22 cellular contexts compared by ENCODE assay signal in the genomic region with DNA sequence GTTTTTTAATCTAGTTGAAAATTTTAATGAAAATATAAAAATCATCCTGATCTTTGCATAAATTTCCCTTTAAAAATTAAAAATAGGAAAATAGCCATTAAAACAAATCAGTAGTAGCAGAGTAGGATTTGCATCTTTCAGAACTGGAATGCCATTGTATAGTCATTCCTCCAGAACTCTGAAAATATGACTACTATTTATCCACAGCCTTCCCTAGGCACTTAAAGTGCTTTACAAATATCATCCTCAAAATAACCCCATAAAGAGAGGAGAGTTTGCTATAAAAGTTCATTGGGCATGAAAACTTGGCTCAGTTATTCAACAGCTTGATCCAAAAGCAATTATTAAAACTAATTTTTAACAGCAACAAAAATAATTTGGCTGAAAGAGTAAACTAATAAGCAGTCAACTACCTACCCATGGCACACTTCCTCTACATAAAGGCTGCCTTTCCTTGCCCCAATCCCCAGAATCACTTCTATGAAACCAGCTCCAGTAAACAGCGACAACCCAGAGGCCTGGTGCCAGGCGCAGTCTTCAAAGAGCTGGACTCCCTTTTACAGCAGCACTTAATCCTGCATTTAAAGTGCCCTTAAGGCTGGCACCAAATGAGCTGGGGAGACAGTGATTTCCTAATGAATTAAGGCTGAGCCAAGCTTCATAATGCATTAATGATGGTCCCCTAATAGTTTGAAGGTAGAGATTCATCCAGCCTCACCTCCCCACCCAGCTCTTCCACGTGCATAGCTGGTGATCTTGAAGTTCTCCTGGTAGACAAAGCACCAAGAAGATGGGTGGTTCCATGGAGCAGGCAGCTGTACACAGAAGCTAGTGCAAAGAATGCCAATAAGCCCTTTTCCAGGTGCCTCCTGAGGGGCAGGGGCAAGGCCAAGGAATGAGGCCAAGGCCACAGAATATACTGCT. TPM values are rescaled to one million over a fixed set of nuclear protein-coding genes. Genes with fewer than 3 reads are reported as not detected.
DNase-seq lines count a peak whose midpoint lies in the region; ATAC-seq and TF ChIP-seq lines count a peak whose summit lies in the region.
"Had no signal": no experiment of that assay in that cellular context is flagged by ENCODE, and none has a peak within 500 bp of the region (broad histone marks: within the 10 kb centered on the region; RNA-seq: fewer than 3 reads in every experiment).

No MANE protein-coding gene starts in this region.

- POLR2A ChIA-PET in MCF 10A (lab: Yijun Ruan, JAX): interaction anchor here (0.6 to 1.3 kb wide), 4 partner anchors 9 to 21 kb away, joined by 3 to 7 read pairs (median 3); no protein-coding TSS in a partner anchor

- no peak overlapping the region for H2AFZ ChIP-seq in neural progenitor cell (replicated peaks)
- H2AFZ ChIP-seq: parathyroid adenoma had no signal

- H4K20me1 ChIP-seq in neural progenitor cell (ENCODE audit: low read depth): peaks cover 39% of the 10 kb centered on the region

- TF ChIP-seq POLR2A in breast epithelium (IDR thresholded peaks at IDR 0.05) (no peak), esophagus muscularis mucosa (IDR thresholded peaks at IDR 0.05; ENCODE audit: low read depth) (no peak)

- H3K27ac ChIP-seq in breast epithelium (peak overlapping the region; percentile 7 to 54), esophagus muscularis mucosa (replicated peaks in 1 of 4) (peak overlapping the region; percentile 38 to 81 (median 44)), neural progenitor cell (no peak overlapping the region), upper lobe of right lung (no peak overlapping the region), colonic mucosa (no peak overlapping the region)
- H3K27ac ChIP-seq: foreskin keratinocyte, parathyroid adenoma had no signal

- no peaks in the 10 kb centered on the region for H3K9me3 ChIP-seq in breast epithelium
- no peaks in the 10 kb centered on the region for H3K9me3 ChIP-seq in esophagus muscularis mucosa
- no peaks in the 10 kb centered on the region for H3K9me3 ChIP-seq in neural progenitor cell (ENCODE audit: low read depth)
- no peaks in the 10 kb centered on the region for H3K9me3 ChIP-seq in upper lobe of right lung
- H3K9me3 ChIP-seq in colonic mucosa: no peaks in the 10 kb centered on the region

- WGBS in esophagus muscularis mucosa: 77% methylated on average over 2 of the region's 3 CpGs

- peak; percentile 58 for ATAC-seq in upper lobe of right lung
- ATAC-seq: foreskin keratinocyte, left cardiac atrium, natural killer cell, sciatic nerve had no signal

- H3K4me3 ChIP-seq in breast epithelium (no peak overlapping the region), esophagus muscularis mucosa (no peak overlapping the region), neural progenitor cell (no peak overlapping the region), upper lobe of right lung (no peak overlapping the region), colonic mucosa (no peak overlapping the region)

- H3K36me3 Mint-ChIP-seq in MCF 10A (ENCODE audit: insufficient read depth, unreplicated experiment): peaks cover 34% of the 10 kb centered on the region
- H3K36me3 Mint-ChIP-seq in neural progenitor cell: peaks cover 20% of the 10 kb centered on the region
- H3K36me3 Mint-ChIP-seq: activated naive CD8-positive, alpha-beta T cell treated with anti-CD3 and anti-CD28 coated beads, Interleukin-2, amount 10 ng/mL, durations not matched to agents 7 days and 5 days; natural killer cell had no signal

- no peak for TF ChIP-seq EP300 in esophagus muscularis mucosa (IDR thresholded peaks at IDR 0.05)

- BruUV-seq in MCF 10A (replicated peaks; lab: Mats Ljungman, UMichigan): no TSS peak

- CTCF ChIA-PET in MCF 10A (lab: Yijun Ruan, JAX): interaction anchor here (0.7 to 1.3 kb wide), 4 partner anchors 25 to 145 kb away, joined by 3 to 5 read pairs (median 3); no protein-coding TSS in a partner anchor

- no peak overlapping the region for H3K9ac ChIP-seq in neural progenitor cell
- no peak overlapping the region for H3K9ac ChIP-seq in colonic mucosa (ENCODE audit: low read depth in 2 of 2, low read length in 2 of 2)
- H3K9ac ChIP-seq: parathyroid adenoma had no signal

- DNase-seq in breast epithelium (ENCODE audit: low spot score in 2 of 2) (no peak), MCF 10A (ENCODE audit: unreplicated experiment) (no peak), esophagus muscularis mucosa (ENCODE audit: extremely low spot score) (peak; percentile 87), neural progenitor cell (ENCODE audit: low spot score) (no peak), upper lobe of right lung (no peak), NCI-H2171 treated with DMSO at 0.1 percent for 48 hours (lab: John Stamatoyannopoulos, UW) (no peak), colonic mucosa (no peak)
- no peak for DNase-seq in stimulated activated CD4-positive, alpha-beta T cell treated with anti-CD3 and anti-CD28 coated beads, Interleukin-1b, Interleukin-23, amount 100 ng/mL, for 48 hours
- DNase-seq: activated CD4-positive, alpha-beta T cell treated with anti-CD3 and anti-CD28 coated beads for 4 hours; activated naive CD8-positive, alpha-beta T cell treated with anti-CD3 and anti-CD28 coated beads, Interleukin-2, amount 10 ng/mL, durations not matched to agents 7 days and 5 days; effector CD4-positive, alpha-beta T cell; foreskin keratinocyte; Karpas-422; left cardiac atrium; natural killer cell; NCI-H526; RPMI8226; T-helper 2 cell had no signal

- TF ChIP-seq CTCF in breast epithelium (IDR thresholded peaks at IDR 0.05) (no peak), MCF 10A (IDR thresholded peaks at IDR 0.05; ENCODE audit: unreplicated experiment) (no peak), esophagus muscularis mucosa (IDR thresholded peaks at IDR 0.05) (no peak), neural progenitor cell (IDR thresholded peaks at IDR 0.05) (no peak), upper lobe of right lung (IDR thresholded peaks at IDR 0.05) (no peak), colonic mucosa (IDR thresholded peaks at IDR 0.05) (no peak)

- peaks cover 20% of the 10 kb centered on the region for H3F3A ChIP-seq in neural progenitor cell (ENCODE audit: low read depth)

- no peak overlapping the region for H3K4me3 Mint-ChIP-seq in MCF 10A (ENCODE audit: unreplicated experiment)
- H3K4me3 Mint-ChIP-seq in neural progenitor cell: no peak overlapping the region
- H3K4me3 Mint-ChIP-seq: activated naive CD8-positive, alpha-beta T cell treated with anti-CD3 and anti-CD28 coated beads, Interleukin-2, amount 10 ng/mL, durations not matched to agents 7 days and 5 days; B cell; memory B cell; natural killer cell had no signal

- intact Hi-C loops in breast epithelium (cut with DNase I; ENCODE audit: low total_unique reads) (no loop called here), MCF 10A (cut with micrococcal nuclease) (no loop called here), esophagus muscularis mucosa (cut with DNase I) (no loop called here), upper lobe of right lung (cut with DNase I) (no loop called here), colonic mucosa (cut with DNase I) (no loop called here)

- H3K9me3 Mint-ChIP-seq in MCF 10A (ENCODE audit: unreplicated experiment): no peaks in the 10 kb centered on the region
- peaks cover 2% of the 10 kb centered on the region for H3K9me3 Mint-ChIP-seq in neural progenitor cell
- H3K9me3 Mint-ChIP-seq: activated naive CD8-positive, alpha-beta T cell treated with anti-CD3 and anti-CD28 coated beads, Interleukin-2, amount 10 ng/mL, durations not matched to agents 7 days and 5 days; memory B cell; natural killer cell had no signal

- H3K4me2 ChIP-seq in neural progenitor cell: no peak overlapping the region

- H3K27me3 Mint-ChIP-seq in MCF 10A (ENCODE audit: insufficient read depth, unreplicated experiment) (no peaks in the 10 kb centered on the region), neural progenitor cell (ENCODE audit: insufficient read depth, low read depth) (peaks cover 5% of the 10 kb centered on the region)
- H3K27me3 Mint-ChIP-seq: B cell, memory B cell had no signal

- H3K27me3 ChIP-seq in breast epithelium (no peaks in the 10 kb centered on the region), esophagus muscularis mucosa (no peaks in the 10 kb centered on the region), neural progenitor cell (no peaks in the 10 kb centered on the region), upper lobe of right lung (no peaks in the 10 kb centered on the region), colonic mucosa (no peaks in the 10 kb centered on the region)
- H3K27me3 ChIP-seq: foreskin keratinocyte had no signal

- peaks cover 21% of the 10 kb centered on the region for H3K4me1 Mint-ChIP-seq in MCF 10A (ENCODE audit: insufficient read depth, unreplicated experiment)
- peaks cover 28% of the 10 kb centered on the region for H3K4me1 Mint-ChIP-seq in neural progenitor cell
- H3K4me1 Mint-ChIP-seq: activated naive CD8-positive, alpha-beta T cell treated with anti-CD3 and anti-CD28 coated beads, Interleukin-2, amount 10 ng/mL, durations not matched to agents 7 days and 5 days; B cell; natural killer cell had no signal

- no peaks in the 10 kb centered on the region for H3K36me3 ChIP-seq in breast epithelium
- H3K36me3 ChIP-seq in esophagus muscularis mucosa: peaks cover 0 to 6% (median 0%) of the 10 kb centered on the region in 4 donors
- no peaks in the 10 kb centered on the region for H3K36me3 ChIP-seq in neural progenitor cell
- H3K36me3 ChIP-seq in upper lobe of right lung: no peaks in the 10 kb centered on the region
- H3K36me3 ChIP-seq in colonic mucosa: no peaks in the 10 kb centered on the region

- no peak overlapping the region for H3K27ac Mint-ChIP-seq in MCF 10A (ENCODE audit: low read depth, unreplicated experiment)
- H3K27ac Mint-ChIP-seq in neural progenitor cell: peak overlapping the region; percentile 57
- H3K27ac Mint-ChIP-seq: activated naive CD8-positive, alpha-beta T cell treated with anti-CD3 and anti-CD28 coated beads, Interleukin-2, amount 10 ng/mL, durations not matched to agents 7 days and 5 days; B cell; natural killer cell had no signal

- no peaks in the 10 kb centered on the region for H3K4me1 ChIP-seq in breast epithelium
- peaks cover 15 to 65% (median 55%) of the 10 kb centered on the region in 4 donors for H3K4me1 ChIP-seq in esophagus muscularis mucosa
- peaks cover 19% of the 10 kb centered on the region for H3K4me1 ChIP-seq in neural progenitor cell
- H3K4me1 ChIP-seq in upper lobe of right lung: no peaks in the 10 kb centered on the region
- H3K4me1 ChIP-seq in colonic mucosa: no peaks in the 10 kb centered on the region
- H3K4me1 ChIP-seq: foreskin keratinocyte, parathyroid adenoma had no signal

- no peaks in the 10 kb centered on the region for H3K79me2 ChIP-seq in neural progenitor cell (ENCODE audit: low read depth)
- H3K79me2 ChIP-seq: parathyroid adenoma had no signal

RNA-seq across cellular contexts. Expression of a gene that starts 36.1 kb away (rescaled TPM):
- total RNA-seq in breast epithelium: 10 to 100 TPM; 36.8 to 61.8 (median 41.3) TPM
- total RNA-seq in MCF 10A (2022): 45.9 and 93.3 TPM in 2 replicates
- total RNA-seq in esophagus muscularis mucosa: 10 to 100 TPM; 24.1 to 40.9 (median 28.1) TPM
- 20.6 and 21.1 TPM in 2 replicates for total RNA-seq in neural progenitor cell (ENCODE audit: low replicate concordance)
- total RNA-seq in upper lobe of right lung: 41.0 TPM
- total RNA-seq in colonic mucosa: 10 to 100 TPM; 35.5 to 39.2 TPM

Comparison
In these comparisons a context has a peak if more than half of its experiments do, and no peak if none do; other contexts are left out.
1. H3K27ac ChIP-seq: peak in breast epithelium (2 of 2) and esophagus muscularis mucosa (4 of 4); none in neural progenitor cell (single experiment), upper lobe of right lung (single experiment) and colonic mucosa (single experiment).